Comparison of ENCODE assay signal across 8 cellular contexts in genomic region chr1:148151911-148152391, GRCh38. TPM values are rescaled to one million over a fixed set of nuclear protein-coding genes. Genes with fewer than 3 reads are reported as not detected.
DNase-seq lines count a peak whose midpoint lies in the region; ATAC-seq lines count a peak whose summit lies in the region.
"Not testable (repeated sequence)": the region's sequence is repeated elsewhere in the genome, so short reads cannot be mapped to it uniquely, and the experiment has no call there.

Gene NBPF11 (minus strand): TSS chr1:148152281. CDS start chr1:148127003, 25,278 bp downstream.

- not testable (repeated sequence) for H3K36me3 ChIP-seq in duodenal mucosa (ENCODE audit: control insufficient read depth in 1 of 2, insufficient read depth in 2 of 2, low read length in 2 of 2)

- H3K4me3 Mint-ChIP-seq in activated CD4-positive, alpha-beta memory T cell treated with anti-CD3 and anti-CD28 coated beads, Interleukin-2, amount 10 ng/mL, durations not matched to agents 7 days and 5 days = peak within 1 kb of the TSS; percentile 96

- ATAC-seq in GM21381 (IDR thresholded peaks at IDR 0.05; ENCODE audit: unreplicated experiment) = peak; percentile 84

- CTCF ChIA-PET in activated CD4-positive, alpha-beta memory T cell treated with anti-CD3 and anti-CD28 coated beads, Interleukin-2, amount 10 ng/mL, durations not matched to agents 7 days and 5 days (lab: Charles Lee) = not testable (repeated sequence)

- not testable (repeated sequence) for H3K4me1 ChIP-seq in duodenal mucosa (ENCODE audit: control insufficient read depth in 1 of 2, insufficient read depth in 2 of 2, low read length in 2 of 2)

- POLR2A ChIA-PET in activated CD4-positive, alpha-beta memory T cell treated with anti-CD3 and anti-CD28 coated beads, Interleukin-2, amount 10 ng/mL, durations not matched to agents 7 days and 5 days (lab: Charles Lee) = interaction anchor here (0.6 kb wide), 1 partner anchor 607 kb away, joined by 3 read pairs; no protein-coding TSS in a partner anchor

- peak within 1 kb of the TSS; percentile 76 for H3K27ac Mint-ChIP-seq in activated CD4-positive, alpha-beta memory T cell treated with anti-CD3 and anti-CD28 coated beads, Interleukin-2, amount 10 ng/mL, durations not matched to agents 7 days and 5 days

- peaks cover 14% of the 10 kb centered on the region for H3K4me1 Mint-ChIP-seq in activated CD4-positive, alpha-beta memory T cell treated with anti-CD3 and anti-CD28 coated beads, Interleukin-2, amount 10 ng/mL, durations not matched to agents 7 days and 5 days

- peak within 1 kb of the TSS; percentile 10 to 51 for H3K9ac ChIP-seq in duodenal mucosa (ENCODE audit: low read depth in 1 of 2, low read length in 2 of 2)

- not testable (repeated sequence) for H3K36me3 Mint-ChIP-seq in activated CD4-positive, alpha-beta memory T cell treated with anti-CD3 and anti-CD28 coated beads, Interleukin-2, amount 10 ng/mL, durations not matched to agents 7 days and 5 days (ENCODE audit: low read depth)

- H3K9me3 Mint-ChIP-seq in activated CD4-positive, alpha-beta memory T cell treated with anti-CD3 and anti-CD28 coated beads, Interleukin-2, amount 10 ng/mL, durations not matched to agents 7 days and 5 days = not testable (repeated sequence)

- peaks cover 12% of the 10 kb centered on the region for H3K27me3 Mint-ChIP-seq in activated CD4-positive, alpha-beta memory T cell treated with anti-CD3 and anti-CD28 coated beads, Interleukin-2, amount 10 ng/mL, durations not matched to agents 7 days and 5 days

- H3K27me3 ChIP-seq in duodenal mucosa (ENCODE audit: control insufficient read depth in 1 of 2, insufficient read depth in 2 of 2, low read length in 2 of 2) = not testable (repeated sequence)

- not testable (repeated sequence) for H3K9me3 ChIP-seq in duodenal mucosa (ENCODE audit: control insufficient read depth in 1 of 2, low read length in 2 of 2)

- peak in 13 of 14 donors; percentile 21 to 82 (median 48) for DNase-seq in C1 segment of cervical spinal cord (lab: John Stamatoyannopoulos, UW)
- DNase-seq in HS-27A (ENCODE audit: low read depth) = peak; percentile 27
- peak; percentile 75 for DNase-seq in NK-92 treated with Interleukin-12 subunit alpha and Interleukin-12 subunit beta, amount 100 ng/mL, for 24 hours (lab: John Stamatoyannopoulos, UW)
- peak; percentile 85 for DNase-seq in activated CD4-positive, alpha-beta memory T cell treated with anti-CD3 and anti-CD28 coated beads, Interleukin-2, amount 10 ng/mL, durations not matched to agents 7 days and 5 days
- peak; percentile 81 to 84 for DNase-seq in lung microvascular endothelial cell (ENCODE audit: low read depth in 2 of 2)
- DNase-seq in stimulated activated CD4-positive, alpha-beta T cell treated with anti-CD3 and anti-CD28 coated beads, Interleukin-4, amount 100 ng/mL, for 1 hour = peak; percentile 81

- H3K27ac ChIP-seq in duodenal mucosa (ENCODE audit: low read depth, low read length) = not testable (repeated sequence)

- H3K4me3 ChIP-seq in duodenal mucosa (ENCODE audit: low read depth in 1 of 2, low read length in 2 of 2) = peak within 1 kb of the TSS; percentile 66 to 72

RNA-seq across cellular contexts. Expression of gene NBPF11, which starts in this region (rescaled TPM):
- total RNA-seq in activated CD4-positive, alpha-beta memory T cell treated with anti-CD3 and anti-CD28 coated beads, Interleukin-2, amount 10 ng/mL, durations not matched to agents 7 days and 5 days = 1 to 10 TPM; 9.7 to 9.8 TPM
- 2.2 and 3.6 TPM in 2 replicates for total RNA-seq in lung microvascular endothelial cell

Comparison
In these comparisons a context has a peak if more than half of its experiments do, and no peak if none do; other contexts are left out.
1. DNase-seq: peak in every context shown above with its lines; median percentile 85 in activated CD4-positive, alpha-beta memory T cell treated with anti-CD3 and anti-CD28 coated beads, Interleukin-2, amount 10 ng/mL, durations not matched to agents 7 days and 5 days; 82 in lung microvascular endothelial cell; 81 in stimulated activated CD4-positive, alpha-beta T cell treated with anti-CD3 and anti-CD28 coated beads, Interleukin-4, amount 100 ng/mL, for 1 hour; 75 in NK-92 treated with Interleukin-12 subunit alpha and Interleukin-12 subunit beta, amount 100 ng/mL, for 24 hours; 48 in C1 segment of cervical spinal cord; 27 in HS-27A.